ENCODE assay signal across 21 cellular contexts in genomic region chr18:35268811-35269210, GRCh38. TPM values are rescaled to one million over a fixed set of nuclear protein-coding genes. Genes with fewer than 3 reads are reported as not detected.
A peak's percentile ranks its signal among the peaks of the same experiment; 100 is the strongest.
DNase-seq lines count a peak whose midpoint lies in the region; ATAC-seq and TF ChIP-seq lines count a peak whose summit lies in the region.
"Had no signal": no experiment of that assay in that cellular context is flagged by ENCODE, and none has a peak within 500 bp of the region (broad histone marks: within the 10 kb centered on the region; RNA-seq: fewer than 3 reads in every experiment).

No MANE protein-coding gene starts in this region.

- no peaks in the 10 kb centered on the region for H3K36me3 ChIP-seq in neutrophil
- H3K36me3 ChIP-seq: colonic mucosa had no signal

- TF ChIP-seq CTCF in activated B cell treated with CpG ODN at 0.5 μM for 24 hours (IDR thresholded peaks at IDR 0.05) = no peak
- TF ChIP-seq CTCF in neutrophil (IDR thresholded peaks at IDR 0.05) = no peak

- POLR2A ChIA-PET in activated B cell treated with CpG ODN at 0.5 μM for 24 hours (lab: Charles Lee) = interaction anchor here (0.9 to 4.4 kb wide), 7 partner anchors 13 to 239 kb away, joined by 3 to 94 read pairs (median 19); partner anchors contain the start of genes ZNF24, ZNF397 and ZSCAN30

- peaks cover 26% of the 10 kb centered on the region for H3K4me1 Mint-ChIP-seq in activated B cell treated with CpG ODN at 0.5 μM for 24 hours

- peaks cover 19 to 20% of the 10 kb centered on the region in 2 experiments for H3K4me1 ChIP-seq in neutrophil (ENCODE audit: control insufficient read depth in 1 of 2, insufficient read depth in 1 of 2, low read depth in 1 of 2, low read length in 1 of 2)
- H3K4me1 ChIP-seq: colonic mucosa had no signal

- DNase-seq in SIG-M5 treated with dmso at 0.1 percent for 504 hours (lab: John Stamatoyannopoulos, UW; ENCODE audit: unreplicated experiment) (peak; percentile 38), SIG-M5 (lab: John Stamatoyannopoulos, UW) (no peak), NOMO-1 (lab: John Stamatoyannopoulos, UW; ENCODE audit: unreplicated experiment in 2 of 2) (peak; percentile 58 to 74), activated B cell treated with CpG ODN at 0.5 μM for 24 hours (no peak), C1 segment of cervical spinal cord (lab: John Stamatoyannopoulos, UW) (no peak), SK-N-DZ (ENCODE audit: low spot score) (no peak)
- DNase-seq in activated CD4-positive, alpha-beta T cell treated with anti-CD3 and anti-CD28 coated beads for 48 hours = no peak
- DNase-seq: activated CD4-positive, alpha-beta T cell treated with anti-CD3 and anti-CD28 coated beads, Interleukin-2, amount 50 U/mL, for 1 hour; activated naive CD4-positive, alpha-beta T cell treated with anti-CD3 and anti-CD28 coated beads, Interleukin-2, amount 10 ng/mL, durations not matched to agents 7 days and 5 days; body of pancreas; colonic mucosa; DMS153; GM23248; hypothalamus; kidney glomerular epithelial cell; NCI-H1930; retina; SHP77 treated with DMSO at 0.1 percent for 48 hours had no signal

- peak overlapping the region in 1 of 2 experiments; percentile 25 for H3K4me3 ChIP-seq in neutrophil (ENCODE audit: low read depth in 1 of 2, low read length in 1 of 2)
- H3K4me3 ChIP-seq: BLaER1, body of pancreas, colonic mucosa, GM23248 had no signal

- H3K27me3 Mint-ChIP-seq in activated B cell treated with CpG ODN at 0.5 μM for 24 hours = no peaks in the 10 kb centered on the region

- CTCF ChIA-PET in activated B cell treated with CpG ODN at 0.5 μM for 24 hours (lab: Charles Lee) = no interaction called here

- peak overlapping the region; percentile 93 for H3K27ac Mint-ChIP-seq in activated B cell treated with CpG ODN at 0.5 μM for 24 hours
- H3K27ac Mint-ChIP-seq: activated naive CD4-positive, alpha-beta T cell treated with anti-CD3 and anti-CD28 coated beads, Interleukin-2, amount 10 ng/mL, durations not matched to agents 7 days and 5 days had no signal

- H3K27ac ChIP-seq in neutrophil = peak overlapping the region; percentile 70
- H3K27ac ChIP-seq: 22Rv1, BLaER1, body of pancreas, colonic mucosa, GM23248 had no signal

- peak overlapping the region; percentile 94 for H3K4me3 Mint-ChIP-seq in activated B cell treated with CpG ODN at 0.5 μM for 24 hours

- intact Hi-C loops in activated B cell treated with CpG ODN at 0.5 μM for 24 hours (cut with micrococcal nuclease) = loop anchor here (5.0 kb wide), 1 partner anchor 37 kb away; no protein-coding TSS in a partner anchor

- peaks cover 18% of the 10 kb centered on the region for H3K36me3 Mint-ChIP-seq in activated B cell treated with CpG ODN at 0.5 μM for 24 hours (ENCODE audit: low read depth)

- no peak for ATAC-seq in activated B cell treated with CpG ODN at 0.5 μM for 24 hours (ENCODE audit: low read depth)
- ATAC-seq: body of pancreas had no signal

- H3K9me3 ChIP-seq in neutrophil = no peaks in the 10 kb centered on the region
- H3K9me3 ChIP-seq: body of pancreas, colonic mucosa had no signal

- H3K27me3 ChIP-seq in neutrophil = no peaks in the 10 kb centered on the region
- H3K27me3 ChIP-seq: BLaER1, body of pancreas, colonic mucosa had no signal

- peaks cover 12% of the 10 kb centered on the region for H3K9me3 Mint-ChIP-seq in activated B cell treated with CpG ODN at 0.5 μM for 24 hours

RNA-seq across cellular contexts. Expression of gene ZSCAN30, which starts 21.2 kb away (rescaled TPM):
- 21.2 and 23.8 TPM in 2 replicates for total RNA-seq in activated B cell treated with CpG ODN at 0.5 μM for 24 hours
- 10.4 and 13.2 TPM in 2 replicates for polyA plus RNA-seq in SK-N-DZ (2014; cell fraction: cytosol; rRNA removed)
- polyA plus RNA-seq in SK-N-DZ (2014; cell fraction: nucleus; rRNA removed) = 46.4 and 63.4 TPM in 2 replicates

RNA-seq across cellular contexts. Expression of gene ZNF397, which starts 28.0 kb away (rescaled TPM):
- total RNA-seq in activated B cell treated with CpG ODN at 0.5 μM for 24 hours = 35.2 and 48.7 TPM in 2 replicates
- 20.8 and 21.3 TPM in 2 replicates for polyA plus RNA-seq in SK-N-DZ (2014; cell fraction: cytosol; rRNA removed)
- 18.5 and 59.4 TPM in 2 replicates for polyA plus RNA-seq in SK-N-DZ (2014; cell fraction: nucleus; rRNA removed)

Comparison
In these comparisons a context has a peak if more than half of its experiments do, and no peak if none do; other contexts are left out.
1. DNase-seq: peak in SIG-M5 treated with dmso at 0.1 percent for 504 hours (single experiment) and NOMO-1 (2 of 2); none in SIG-M5 (single experiment), activated B cell treated with CpG ODN at 0.5 μM for 24 hours (single experiment), C1 segment of cervical spinal cord (0 of 14), activated CD4-positive, alpha-beta T cell treated with anti-CD3 and anti-CD28 coated beads for 48 hours (single experiment) and SK-N-DZ (single experiment).